8 cellular contexts compared by ENCODE assay signal in the genomic region with DNA sequence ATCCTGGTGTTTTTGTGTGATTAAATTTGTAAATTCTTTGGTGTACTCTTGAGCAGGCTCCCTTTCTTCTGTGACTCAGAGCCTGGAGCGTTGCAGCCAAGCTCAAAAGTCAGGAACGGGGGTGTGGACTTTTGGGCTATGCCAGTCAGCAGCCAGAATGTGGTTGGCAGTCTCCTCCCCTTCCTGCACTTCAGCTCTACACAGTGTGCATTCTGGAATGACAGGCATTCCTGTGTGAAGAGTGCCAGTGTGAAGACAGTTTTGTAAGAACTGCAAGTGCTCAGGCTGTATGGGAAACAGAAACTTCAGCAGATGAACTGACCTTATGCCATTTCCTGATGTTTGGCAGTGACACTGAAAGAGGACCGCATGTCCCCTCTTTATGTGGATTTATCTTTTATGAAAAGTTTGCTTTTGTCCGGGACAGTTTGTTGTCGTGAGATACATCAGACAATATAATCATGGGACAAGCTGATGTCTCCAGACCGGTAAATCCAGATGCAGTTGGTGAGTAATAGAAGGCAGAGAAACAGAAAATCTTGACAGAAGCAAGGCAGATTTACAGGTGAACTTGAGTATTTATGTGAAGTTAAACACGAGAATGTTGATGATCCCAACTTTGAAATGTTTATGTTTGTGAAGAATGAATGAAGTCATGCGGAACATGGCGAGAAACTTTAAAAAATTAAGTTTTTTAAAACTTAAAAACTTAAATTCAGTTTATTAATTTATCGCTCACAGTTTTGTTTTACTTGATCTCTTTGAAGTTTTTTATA.
A peak's percentile ranks its signal among the peaks of the same experiment; 100 is the strongest.
DNase-seq lines count a peak whose midpoint lies in the region; ATAC-seq, FAIRE-seq and TF ChIP-seq lines count a peak whose summit lies in the region.

No MANE protein-coding gene starts in this region.

- H3K36me3 ChIP-seq in CD4-positive, CD25-positive, alpha-beta regulatory T cell (ENCODE audit: control insufficient read depth, insufficient read depth, low read length): peaks cover 6% of the 10 kb centered on the region
- peaks cover 0 to 7% of the 10 kb centered on the region in 2 experiments; a peak in 1 of 5 replicates for H3K36me3 ChIP-seq in HepG2 (replicated peaks in 1 of 2; ENCODE audit: control insufficient read depth in 1 of 2, insufficient read depth in 2 of 2, low read length in 2 of 2)
- H3K36me3 ChIP-seq in stomach smooth muscle (ENCODE audit: control insufficient read depth in 2 of 2, insufficient read depth in 2 of 2, low read length in 2 of 2): no peaks in the 10 kb centered on the region

- peak overlapping the region in 2 of 3 donors; percentile 53 to 63 for H3K27ac Mint-ChIP-seq in CD4-positive, CD25-positive, alpha-beta regulatory T cell

- no peaks in the 10 kb centered on the region for H3K27me3 ChIP-seq in CD4-positive, CD25-positive, alpha-beta regulatory T cell (ENCODE audit: control insufficient read depth, insufficient read depth, low read length)
- H3K27me3 ChIP-seq in HepG2 (ENCODE audit: control insufficient read depth in 1 of 2, insufficient read depth in 2 of 2, low read length in 2 of 2) (no peaks in the 10 kb centered on the region), stomach smooth muscle (ENCODE audit: control insufficient read depth in 1 of 2, insufficient read depth in 2 of 2, low read length in 2 of 2) (no peaks in the 10 kb centered on the region)

- no peak overlapping the region for H2AFZ ChIP-seq in HepG2 (ENCODE audit: low read length)

- DNase-seq in CD4-positive, CD25-positive, alpha-beta regulatory T cell: peak in 1 of 3 donors; percentile 26
- DNase-seq in H4 (ENCODE audit: low spot score): peak; percentile 98
- DNase-seq in OCI-M1 (lab: John Stamatoyannopoulos, UW): peak; percentile 94
- peak; percentile 88 for DNase-seq in coronary artery (ENCODE audit: low spot score)
- peak; percentile 96 for DNase-seq in HepG2 (ENCODE audit: low spot score)

- TF ChIP-seq POLR2A in HepG2 (IDR thresholded peaks at IDR 0.05; ENCODE audit: insufficient read depth in 1 of 2, low read depth in 2 of 2, low read length in 2 of 2): peak; percentile 73 to 96; a peak in 3 of 4 replicates

- no peaks in the 10 kb centered on the region for H3K9me3 ChIP-seq in CD4-positive, CD25-positive, alpha-beta regulatory T cell (ENCODE audit: control insufficient read depth in 2 of 2, low read length in 2 of 2)
- no peaks in the 10 kb centered on the region for H3K9me3 ChIP-seq in HepG2 (ENCODE audit: low read length)
- H3K9me3 ChIP-seq in stomach smooth muscle (ENCODE audit: control insufficient read depth in 2 of 2, low read length in 2 of 2): no peaks in the 10 kb centered on the region

- H3K27ac ChIP-seq in CD4-positive, CD25-positive, alpha-beta regulatory T cell (ENCODE audit: insufficient read depth, low read length, poor library complexity, severe bottlenecking): no peak overlapping the region
- H3K27ac ChIP-seq in coronary artery (peak overlapping the region; percentile 44 to 87), HepG2 (ENCODE audit: extremely low read length, insufficient read depth, low read length) (peak overlapping the region; percentile 65), stomach smooth muscle (ENCODE audit: low read length) (peak overlapping the region; percentile 56)

- H3K4me1 Mint-ChIP-seq in CD4-positive, CD25-positive, alpha-beta regulatory T cell: peaks cover 0 to 10% (median 8%) of the 10 kb centered on the region in 4 donors

- WGBS in HepG2 (ENCODE audit: low lambda C conversion rate): 32% methylated on average over 10 of the region's 10 CpGs

- no peaks in the 10 kb centered on the region for H3K9me3 Mint-ChIP-seq in CD4-positive, CD25-positive, alpha-beta regulatory T cell

- no peak for ATAC-seq in CD4-positive, CD25-positive, alpha-beta regulatory T cell (ENCODE audit: low read depth in 2 of 2)
- ATAC-seq in HepG2 (peak; percentile 100), HG03025 (IDR thresholded peaks at IDR 0.05; ENCODE audit: low FRiP score, unreplicated experiment) (no peak), GM21367 (IDR thresholded peaks at IDR 0.05; ENCODE audit: unreplicated experiment) (no peak)

- no peaks in the 10 kb centered on the region for H3K4me1 ChIP-seq in CD4-positive, CD25-positive, alpha-beta regulatory T cell (ENCODE audit: control insufficient read depth, insufficient read depth, low read length, poor library complexity, severe bottlenecking)
- H3K4me1 ChIP-seq in HepG2 (ENCODE audit: insufficient read depth, low read length) (peaks cover 31% of the 10 kb centered on the region), stomach smooth muscle (ENCODE audit: control insufficient read depth, insufficient read depth, low read length) (peaks cover 9% of the 10 kb centered on the region)

- intact Hi-C loops in HepG2 (cut with micrococcal nuclease; ENCODE audit: unreplicated experiment): no loop called here

- no peak for TF ChIP-seq RAD21 in HepG2 (CRISPR knock-in tag; IDR thresholded peaks at IDR 0.05)

- TSS peak; percentile 54 for BruUV-seq in HepG2 (replicated peaks; lab: Mats Ljungman, UMichigan)

- no peak overlapping the region for H3K4me3 ChIP-seq in CD4-positive, CD25-positive, alpha-beta regulatory T cell (ENCODE audit: low read depth, low read length)
- H3K4me3 ChIP-seq in coronary artery: peak overlapping the region; percentile 64
- peak overlapping the region; percentile 0 to 38 (median 35); a peak in 3 of 6 replicates for H3K4me3 ChIP-seq in HepG2 (replicated peaks in 1 of 3; ENCODE audit: insufficient read depth in 1 of 3, low read depth in 2 of 3, low read length in 3 of 3)
- peak overlapping the region; percentile 10 to 68 for H3K4me3 ChIP-seq in stomach smooth muscle (ENCODE audit: low read length in 2 of 2)

- no peak overlapping the region for H3K4me3 Mint-ChIP-seq in CD4-positive, CD25-positive, alpha-beta regulatory T cell

- TF ChIP-seq EP300 in HepG2 (IDR thresholded peaks at IDR 0.05; ENCODE audit: low read depth in 2 of 2, low read length in 2 of 2): peak in 1 of 2 experiments; percentile 46; a peak in 1 of 4 replicates
- 0 out of 2 replicates have a peak, but pooled peaks have one; percentile 49 for TF ChIP-seq EP300 in HepG2 (CRISPR knock-in tag; IDR thresholded peaks at IDR 0.05; ENCODE audit: borderline replicate concordance)

- no peak for TF ChIP-seq CTCF in coronary artery (IDR thresholded peaks at IDR 0.05)
- no peak for TF ChIP-seq CTCF in HepG2 (CRISPR knock-in tag; IDR thresholded peaks at IDR 0.05)

- H3K9ac ChIP-seq in HepG2 (ENCODE audit: insufficient read depth, low read depth, low read length) (peak overlapping the region; percentile 44), stomach smooth muscle (ENCODE audit: low read length in 2 of 2) (peak overlapping the region; percentile 23 to 37)

- H3K79me2 ChIP-seq in HepG2 (ENCODE audit: insufficient read depth, low read length): peaks cover 41% of the 10 kb centered on the region

- peak overlapping the region; percentile 84 for H3K4me2 ChIP-seq in HepG2 (ENCODE audit: low read depth, low read length)

- FAIRE-seq in HepG2 (lab: Jason Lieb, UNC): peak; percentile 78

- CTCF ChIA-PET in HepG2 (lab: Yijun Ruan, JAX; ENCODE audit: low intra/inter-chr PET ratio, low total read pairs): no interaction called here

- peaks cover 13% of the 10 kb centered on the region for H4K20me1 ChIP-seq in HepG2 (ENCODE audit: insufficient read depth, low read length)

- in situ Hi-C loops in HepG2 (cut with HindIII; ENCODE audit: extremely low pct_ligation_motif_present, low pct_unique_long_range_greater_than_20kb): no loop called here

- H3K27me3 Mint-ChIP-seq in CD4-positive, CD25-positive, alpha-beta regulatory T cell: no peaks in the 10 kb centered on the region

- POLR2A ChIA-PET in HepG2 (lab: Yijun Ruan, JAX): interaction anchor here (0.5 to 3.2 kb wide), 9 partner anchors 9 to 210 kb away, joined by 3 to 26 read pairs (median 3); a partner anchor contains a TSS

- H3K36me3 Mint-ChIP-seq in CD4-positive, CD25-positive, alpha-beta regulatory T cell: peaks cover 9% of the 10 kb centered on the region

TF ChIP-seq in HepG2, 621 proteins besides CTCF, POLR2A, EP300 and RAD21 (continues in another document):
- TF ChIP-seq ERF (CRISPR knock-in tag; IDR thresholded peaks at IDR 0.05) (peak; percentile 51; the same call in 1 of the 2 replicates), MEF2D (CRISPR knock-in tag; IDR thresholded peaks at IDR 0.05) (0 out of 2 replicates have a peak, but pooled peaks have one; percentile 30), CREB1 (IDR thresholded peaks at IDR 0.05) (no peak), CREB1 (CRISPR knock-in tag; IDR thresholded peaks at IDR 0.05) (peak; percentile 52), FOXA1 (IDR thresholded peaks at IDR 0.05) (no peak), FOXA1 (CRISPR knock-in tag; IDR thresholded peaks at IDR 0.05) (peak; percentile 52), PITX1 (CRISPR knock-in tag; IDR thresholded peaks at IDR 0.05) (0 out of 2 replicates have a peak, but pooled peaks have one; percentile 28), XBP1 (CRISPR knock-in tag; IDR thresholded peaks at IDR 0.05) (no peak), ETV5 (CRISPR knock-in tag; IDR thresholded peaks at IDR 0.05; ENCODE audit: borderline replicate concordance) (peak; percentile 70; the same call in 1 of the 2 replicates), RXRA (CRISPR knock-in tag; IDR thresholded peaks at IDR 0.05) (peak; percentile 16; the same call in 1 of the 2 replicates)
